Comparison of ENCODE assay signal across 1 cellular context in genomic region chr16:86679490-86679889, GRCh38.
TF ChIP-seq lines count a peak whose summit lies in the region.

No MANE protein-coding gene starts in this region.

TF ChIP-seq in IMR-90, 13 proteins besides CTCF, POLR2A, EP300 and RAD21 (continued from another document):
- TF ChIP-seq CEBPB (IDR thresholded peaks at IDR 0.05; ENCODE audit: low read depth, low read length) (no peak), ELK1 (IDR thresholded peaks at IDR 0.05; ENCODE audit: borderline replicate concordance, low read depth, low read length) (no peak), RFX5 (IDR thresholded peaks at IDR 0.05; ENCODE audit: low read depth, low read length) (no peak)
TF ChIP-seq in IMR-90: peak in this region for 0.
